ENCODE assay signal across 31 cellular contexts in the genomic region with DNA sequence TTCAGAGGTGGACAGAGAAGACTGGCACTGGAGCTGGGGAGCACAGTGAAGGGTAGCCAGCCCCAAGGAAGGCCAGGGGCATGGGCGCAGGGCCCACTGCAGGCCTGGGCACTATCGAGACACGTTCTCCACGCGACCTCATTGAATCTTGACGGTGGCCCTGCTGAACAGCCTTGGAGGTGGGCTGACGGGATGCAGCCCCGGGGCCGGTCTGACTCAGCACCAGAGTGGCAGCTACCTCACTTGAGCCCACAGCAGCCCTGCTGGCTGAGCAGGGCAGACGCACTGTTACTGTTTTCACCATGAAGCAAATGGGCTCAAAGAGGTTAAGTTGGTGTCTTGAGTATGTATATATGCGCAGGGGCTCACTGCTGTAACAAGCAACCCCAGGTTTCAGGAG.
DNase-seq lines count a peak whose midpoint lies in the region; ATAC-seq and TF ChIP-seq lines count a peak whose summit lies in the region.
"Had no signal": no experiment of that assay in that cellular context is flagged by ENCODE, and none has a peak within 500 bp of the region (broad histone marks: within the 10 kb centered on the region; RNA-seq: fewer than 3 reads in every experiment).

No MANE protein-coding gene starts in this region.

- no peak overlapping the region for H2AFZ ChIP-seq in HCT116 (ENCODE audit: low read depth, low read length, poor library complexity, severe bottlenecking)
- H2AFZ ChIP-seq in mesenchymal stem cell (ENCODE audit: low read depth, low read length), result no peak overlapping the region

- no peaks in the 10 kb centered on the region for H3K9me2 ChIP-seq in HCT116 (ENCODE audit: insufficient read depth)
- H3K9me2 ChIP-seq: SK-N-SH had no signal

- 86% methylated on average over 11 of the region's 11 CpGs for WGBS in mesenchymal stem cell

- TF ChIP-seq CTCF in HCT116 (IDR thresholded peaks at IDR 0.05 in 2 of 3, conservative IDR thresholded peaks at IDR 0.05 in 1 of 3; ENCODE audit: borderline replicate concordance in 1 of 3, insufficient read depth in 1 of 3, low read depth in 2 of 3, low read length in 2 of 3), result no peak

- H3K18ac ChIP-seq in mesenchymal stem cell (ENCODE audit: low read depth in 1 of 2, low read length in 2 of 2), result peak overlapping the region; percentile 40 to 85

- peak overlapping the region; percentile 21 for H4K8ac ChIP-seq in mesenchymal stem cell (ENCODE audit: low read length)

- CTCF ChIA-PET in HCT116 (lab: Charles Lee), result no interaction called here

- H3K14ac ChIP-seq in mesenchymal stem cell (ENCODE audit: low read length in 2 of 2), result no peak overlapping the region

- intact Hi-C loops in HCT116 (cut with micrococcal nuclease), result no loop called here

- no peaks in the 10 kb centered on the region for H3K79me1 ChIP-seq in mesenchymal stem cell (replicated peaks; ENCODE audit: low read length, poor library complexity, severe bottlenecking)

- peak overlapping the region in 1 of 2 experiments; percentile 30 for H3K23ac ChIP-seq in mesenchymal stem cell (ENCODE audit: low read length in 2 of 2)

- H3K36me3 ChIP-seq in HCT116 (ENCODE audit: control insufficient read depth in 1 of 2, insufficient read depth in 2 of 2, low read length in 2 of 2), result no peaks in the 10 kb centered on the region
- H3K36me3 ChIP-seq in duodenal mucosa (ENCODE audit: control insufficient read depth in 1 of 2, insufficient read depth in 2 of 2, low read length in 2 of 2), result no peaks in the 10 kb centered on the region
- H3K36me3 ChIP-seq in mesenchymal stem cell (ENCODE audit: control insufficient read depth in 1 of 2, insufficient read depth in 2 of 2, low read depth in 1 of 2, low read length in 2 of 2), result no peaks in the 10 kb centered on the region
- H3K36me3 ChIP-seq in stomach smooth muscle (ENCODE audit: control insufficient read depth in 2 of 2, insufficient read depth in 2 of 2, low read length in 2 of 2), result no peaks in the 10 kb centered on the region
- H3K36me3 ChIP-seq: BE2C, cardiac muscle cell, lower lobe of right lung, right atrium auricular region, spleen, thyroid gland had no signal

- no peak for TF ChIP-seq RAD21 in HCT116 (IDR thresholded peaks at IDR 0.05; ENCODE audit: low read depth)

- H3K27ac ChIP-seq in HCT116 (ENCODE audit: low read depth, low read length) (no peak overlapping the region), duodenal mucosa (ENCODE audit: low read depth, low read length) (peak overlapping the region; percentile 35), mesenchymal stem cell (ENCODE audit: low read length, poor library complexity, severe bottlenecking) (no peak overlapping the region), stomach smooth muscle (ENCODE audit: low read length) (peak overlapping the region; percentile 97)
- H3K27ac ChIP-seq: cardiac muscle cell, coronary artery, foreskin keratinocyte, KMS-11, lower lobe of right lung, right atrium auricular region, spleen, thyroid gland had no signal

- 0 out of 2 replicates have a peak, but pooled peaks have one; percentile 26 for ATAC-seq in HCT116
- no peak for ATAC-seq in HG03108 (IDR thresholded peaks at IDR 0.05; ENCODE audit: unreplicated experiment)
- no peak for ATAC-seq in HG02678 (IDR thresholded peaks at IDR 0.05; ENCODE audit: unreplicated experiment)
- ATAC-seq: activated naive CD8-positive, alpha-beta T cell treated with anti-CD3 and anti-CD28 coated beads, Interleukin-2, amount 50 U/mL, for 24 hours; activated T-cell treated with anti-CD3 and anti-CD28 coated beads, Interleukin-2, amount 50 U/mL, for 72 hours; CD8-positive, alpha-beta T cell; foreskin keratinocyte had no signal

- RAD21 ChIA-PET in HCT116 (lab: Charles Lee; ENCODE audit: low non-redundant PET in 1 of 2, low total read pairs in 2 of 2, uncharacterized antibody in 2 of 2, unreplicated experiment in 2 of 2), result no interaction called here

- H2AK5ac ChIP-seq in mesenchymal stem cell (ENCODE audit: low read length, severe bottlenecking), result no peak overlapping the region

- no peak for TF ChIP-seq POLR2A in HCT116 (IDR thresholded peaks at IDR 0.05; ENCODE audit: borderline replicate concordance, extremely low read depth, insufficient read depth, insufficient read length)

- H3K79me2 ChIP-seq in HCT116 (ENCODE audit: insufficient read depth, low read length), result no peaks in the 10 kb centered on the region

- H3K4ac ChIP-seq in mesenchymal stem cell (ENCODE audit: low read depth in 1 of 2, low read length in 2 of 2), result peak overlapping the region; percentile 32 to 68

- peak overlapping the region; percentile 71 for H2BK15ac ChIP-seq in mesenchymal stem cell (ENCODE audit: low read depth, poor library complexity, severe bottlenecking)

- no peak overlapping the region for H3K9ac ChIP-seq in HCT116 (ENCODE audit: low read length)
- H3K9ac ChIP-seq in duodenal mucosa (ENCODE audit: low read depth in 1 of 2, low read length in 2 of 2), result no peak overlapping the region
- H3K9ac ChIP-seq in mesenchymal stem cell (ENCODE audit: low read length), result no peak overlapping the region
- peak overlapping the region; percentile 62 to 71 for H3K9ac ChIP-seq in stomach smooth muscle (ENCODE audit: low read length in 2 of 2)
- H3K9ac ChIP-seq: KMS-11, SK-N-SH had no signal

- H2BK5ac ChIP-seq in mesenchymal stem cell (ENCODE audit: low read depth, low read length, poor library complexity, severe bottlenecking), result no peak overlapping the region

- peaks cover 27% of the 10 kb centered on the region for H3K27me3 ChIP-seq in HCT116 (ENCODE audit: insufficient read depth, low read length)
- H3K27me3 ChIP-seq in duodenal mucosa (ENCODE audit: control insufficient read depth in 1 of 2, insufficient read depth in 2 of 2, low read length in 2 of 2), result no peaks in the 10 kb centered on the region
- peaks cover 0 to 82% of the 10 kb centered on the region in 2 experiments for H3K27me3 ChIP-seq in mesenchymal stem cell (ENCODE audit: control insufficient read depth in 1 of 2, insufficient read depth in 1 of 2, low read length in 2 of 2)
- H3K27me3 ChIP-seq in stomach smooth muscle (ENCODE audit: control insufficient read depth in 1 of 2, insufficient read depth in 2 of 2, low read length in 2 of 2), result no peaks in the 10 kb centered on the region
- H3K27me3 ChIP-seq: BE2C, foreskin keratinocyte, right atrium auricular region, thyroid gland had no signal

- H3K4me1 ChIP-seq in HCT116 (ENCODE audit: control insufficient read depth in 1 of 2, insufficient read depth in 2 of 2, low read length in 2 of 2), result no peaks in the 10 kb centered on the region
- peaks cover 0 to 8% of the 10 kb centered on the region in 2 donors for H3K4me1 ChIP-seq in duodenal mucosa (ENCODE audit: control insufficient read depth in 1 of 2, insufficient read depth in 2 of 2, low read length in 2 of 2)
- no peaks in the 10 kb centered on the region for H3K4me1 ChIP-seq in mesenchymal stem cell (ENCODE audit: control insufficient read depth, insufficient read depth, low read depth, low read length)
- H3K4me1 ChIP-seq in stomach smooth muscle (ENCODE audit: control insufficient read depth, insufficient read depth, low read length), result peaks cover 54% of the 10 kb centered on the region
- H3K4me1 ChIP-seq: BE2C, foreskin keratinocyte, lower lobe of right lung, right atrium auricular region, spleen, thyroid gland had no signal

- peak overlapping the region; percentile 14 for H4K91ac ChIP-seq in mesenchymal stem cell (ENCODE audit: low read length)

- POLR2A ChIA-PET in HCT116 (lab: Charles Lee), result no interaction called here

- no peak overlapping the region for H2BK120ac ChIP-seq in mesenchymal stem cell (ENCODE audit: low read depth, low read length)

- H3K9me3 ChIP-seq in HCT116 (ENCODE audit: control insufficient read depth in 1 of 2, insufficient read depth in 1 of 2, low read depth in 1 of 2, low read length in 2 of 2) (no peaks in the 10 kb centered on the region), duodenal mucosa (ENCODE audit: control insufficient read depth in 1 of 2, low read length in 2 of 2) (no peaks in the 10 kb centered on the region), mesenchymal stem cell (ENCODE audit: control insufficient read depth, low read length) (no peaks in the 10 kb centered on the region), stomach smooth muscle (ENCODE audit: control insufficient read depth in 2 of 2, low read length in 2 of 2) (no peaks in the 10 kb centered on the region)
- H3K9me3 ChIP-seq: BE2C, lower lobe of right lung, right atrium auricular region, SK-N-SH, thyroid gland had no signal

- H3K4me2 ChIP-seq in HCT116 (ENCODE audit: low read length) (no peak overlapping the region), mesenchymal stem cell (ENCODE audit: low read length, poor library complexity, severe bottlenecking) (no peak overlapping the region)
- H3K4me2 ChIP-seq: KMS-11, SK-N-SH had no signal

- H3K4me3 ChIP-seq in HCT116 (replicated peaks in 1 of 2; ENCODE audit: low read depth in 1 of 2, low read length in 2 of 2) (no peak overlapping the region), duodenal mucosa (ENCODE audit: low read depth in 1 of 2, low read length in 2 of 2) (no peak overlapping the region), mesenchymal stem cell (ENCODE audit: insufficient read depth in 1 of 2, low read depth in 1 of 2, low read length in 2 of 2) (no peak overlapping the region), stomach smooth muscle (ENCODE audit: low read length in 2 of 2) (peak overlapping the region in 1 of 2 donors; percentile 15)
- H3K4me3 ChIP-seq: cardiac muscle cell, coronary artery, lower lobe of right lung, right atrium auricular region, spleen, thyroid gland had no signal

- DNase-seq in HCT116 (ENCODE audit: low read depth, low spot score) (no peak), mesenchymal stem cell (no peak)
- no peak for DNase-seq in activated CD4-positive, alpha-beta T cell treated with anti-CD3 and anti-CD28 coated beads, Interleukin-2, amount 50 U/mL, for 1 hour
- DNase-seq: activated CD4-positive, alpha-beta T cell treated with anti-CD3 and anti-CD28 coated beads, Interleukin-2, amount 50 U/mL, for 48 hours; activated naive CD4-positive, alpha-beta T cell; activated naive CD8-positive, alpha-beta T cell treated with anti-CD3 and anti-CD28 coated beads, Interleukin-2, amount 50 U/mL, for 24 hours; activated T-cell treated with anti-CD3 and anti-CD28 coated beads, Interleukin-2, amount 50 U/mL, for 72 hours; BE2C; CD8-positive, alpha-beta T cell; effector memory CD4-positive, alpha-beta T cell; erythroblast; foreskin keratinocyte; HCEC 1CT; lower lobe of right lung; MM.1S; NCI-H1417 treated with DMSO at 0.1 percent for 48 hours; NCI-H2029 treated with DMSO at 0.1 percent for 48 hours; NCI-H524 treated with DMSO at 0.1 percent for 48 hours; OCI-M1; SK-N-SH; spleen; stimulated activated CD8-positive, alpha-beta memory T cell treated with anti-CD3 and anti-CD28 coated beads, Interleukin-4, amount 100 ng/mL, for 48 hours; thyroid gland had no signal

- no peaks in the 10 kb centered on the region for H4K20me1 ChIP-seq in HCT116 (ENCODE audit: insufficient read depth)

- no TSS peak for BruUV-seq in HCT116 (replicated peaks; lab: Mats Ljungman, UMichigan)

- H2BK12ac ChIP-seq in mesenchymal stem cell (ENCODE audit: low read length in 2 of 2), result peak overlapping the region; percentile 34 to 65

TF ChIP-seq in HCT116, 20 proteins besides CTCF, POLR2A, EP300 and RAD21 (continues in another document):
- TF ChIP-seq ELF1 (IDR thresholded peaks at IDR 0.05; ENCODE audit: borderline replicate concordance, low read depth), result no peak
- no peak for TF ChIP-seq FOSL1 (IDR thresholded peaks at IDR 0.05; ENCODE audit: low read depth)
- TF ChIP-seq SP1 (IDR thresholded peaks at IDR 0.05; ENCODE audit: low read depth), result no peak

Comparison
In these comparisons a context has a peak if more than half of its experiments do, and no peak if none do; other contexts are left out.
1. H3K27ac ChIP-seq: peak in duodenal mucosa (single experiment) and stomach smooth muscle (single experiment); none in HCT116 (single experiment) and mesenchymal stem cell (single experiment).
2. H3K9ac ChIP-seq: peak in stomach smooth muscle (2 of 2); none in HCT116 (single experiment), duodenal mucosa (0 of 2) and mesenchymal stem cell (single experiment).